ENCODE assay signal across 5 cellular contexts in genomic region chr6:40320441-40320840, GRCh38.
"Had no signal": no experiment of that assay in that cellular context is flagged by ENCODE, and none has a peak within 500 bp of the region (broad histone marks: within the 10 kb centered on the region; RNA-seq: fewer than 3 reads in every experiment).

No MANE protein-coding gene starts in this region.

- DNase-seq: H9, HCEC 1CT, IMR-90 had no signal

- H3K4me3 Mint-ChIP-seq: GM23338, H9 had no signal

- H3K27ac Mint-ChIP-seq: GM23338, H9 had no signal

- ATAC-seq: GM23338, K562 had no signal
